29 cellular contexts compared by ENCODE assay signal in genomic region chr14:47772652-47773051, GRCh38.
"Had no signal": no experiment of that assay in that cellular context is flagged by ENCODE, and none has a peak within 500 bp of the region (broad histone marks: within the 10 kb centered on the region; RNA-seq: fewer than 3 reads in every experiment).

No MANE protein-coding gene starts in this region.

- FAIRE-seq: urothelium cell line had no signal

- H3K4me3 Mint-ChIP-seq: stimulated activated effector memory CD8-positive, alpha-beta T cell treated with anti-CD3 and anti-CD28 coated beads, Interleukin-12 subunit alpha, Interleukin-12 subunit beta, amount 100 ng/mL, for 72 hours; stimulated activated memory B cell treated with anti-CD40 and anti-IgM and Interleukin-4, amounts not matched to agents 10 μg/mL and 1 μg/mL and 100 μg/mL, for 72 hours; stimulated activated naive B cell treated with anti-CD40 and anti-IgM and Interleukin-4, amounts not matched to agents 10 μg/mL and 1 μg/mL and 100 μg/mL, for 72 hours; stimulated activated naive CD8-positive, alpha-beta T cell treated with anti-CD3 and anti-CD28 coated beads, Interleukin-15, amount 100 ng/mL, for 72 hours; stimulated activated naive CD8-positive, alpha-beta T cell treated with anti-CD3 and anti-CD28 coated beads, Interleukin-15, Interleukin-2, amounts not matched to agents 100 ng/mL and 50 ng/mL, for 24 hours; type B pancreatic cell had no signal

- H3K27me3 Mint-ChIP-seq: stimulated activated memory B cell treated with anti-CD40 and anti-IgM and Interleukin-4, amounts not matched to agents 10 μg/mL and 1 μg/mL and 100 μg/mL, for 72 hours; stimulated activated naive B cell treated with anti-CD40 and anti-IgM and Interleukin-4, amounts not matched to agents 10 μg/mL and 1 μg/mL and 100 μg/mL, for 72 hours; stimulated activated naive CD8-positive, alpha-beta T cell treated with anti-CD3 and anti-CD28 coated beads, Interleukin-15, amount 100 ng/mL, for 72 hours; stimulated activated naive CD8-positive, alpha-beta T cell treated with anti-CD3 and anti-CD28 coated beads, Interleukin-15, Interleukin-2, amounts not matched to agents 100 ng/mL and 50 ng/mL, for 24 hours; type B pancreatic cell had no signal

- H3K36me3 ChIP-seq: stomach, suprapubic skin, thoracic aorta, thyroid gland, tibial artery, tibial nerve, transverse colon, upper lobe of left lung, upper lobe of right lung, uterus, vagina had no signal

- H3K4me3 ChIP-seq: stomach, suprapubic skin, testis, thoracic aorta, thyroid gland, tibial artery, tibial nerve, transverse colon, upper lobe of left lung, upper lobe of right lung, uterus, vagina had no signal

- ATAC-seq: stimulated activated effector memory CD8-positive, alpha-beta T cell treated with anti-CD3 and anti-CD28 coated beads, Interleukin-12 subunit alpha, Interleukin-12 subunit beta, amount 100 ng/mL, for 72 hours; stimulated activated memory B cell treated with anti-CD40 and anti-IgM and Interleukin-4, amounts not matched to agents 10 μg/mL and 1 μg/mL and 100 μg/mL, for 72 hours; stimulated activated naive B cell treated with anti-CD40 and anti-IgM and Interleukin-4, amounts not matched to agents 10 μg/mL and 1 μg/mL and 100 μg/mL, for 72 hours; stimulated activated naive CD8-positive, alpha-beta T cell treated with anti-CD3 and anti-CD28 coated beads, Interleukin-15, amount 100 ng/mL, for 72 hours; stimulated activated naive CD8-positive, alpha-beta T cell treated with anti-CD3 and anti-CD28 coated beads, Interleukin-15, Interleukin-2, amounts not matched to agents 100 U/mL and 50 U/mL, for 24 hours; upper lobe of right lung had no signal

- DNase-seq: stimulated activated CD4-positive, alpha-beta T cell treated with anti-CD3 and anti-CD28 coated beads, Interleukin-2, amount 100 ng/mL, for 48 hours; stimulated activated CD4-positive, alpha-beta T cell treated with anti-CD3 and anti-CD28 coated beads, Interleukin-4, amount 100 ng/mL, for 1 hour; stimulated activated CD4-positive, alpha-beta T cell treated with anti-CD3 and anti-CD28 coated beads, Interleukin-4, amount 100 ng/mL, for 24 hours; stimulated activated CD4-positive, alpha-beta T cell treated with anti-CD3 and anti-CD28 coated beads, Interleukin-4, amount 100 ng/mL, for 4 hours; stimulated activated CD8-positive, alpha-beta memory T cell treated with anti-CD3 and anti-CD28 coated beads, Interleukin-4, amount 100 ng/mL, for 48 hours; stimulated activated naive B cell treated with anti-CD40 and anti-IgM and Interleukin-4, amounts not matched to agents 10 μg/mL and 1 μg/mL and 100 μg/mL, for 72 hours; stimulated activated naive CD4-positive, alpha-beta T cell; stimulated activated naive CD4-positive, alpha-beta T cell treated with Interleukin-2 at 50 U/mL for 16 hours; stimulated activated naive CD8-positive, alpha-beta T cell treated with anti-CD3 and anti-CD28 coated beads, Interleukin-15, amount 100 ng/mL, for 72 hours; stimulated activated naive CD8-positive, alpha-beta T cell treated with anti-CD3 and anti-CD28 coated beads, Interleukin-15, Interleukin-2, amounts not matched to agents 100 U/mL and 50 U/mL, for 24 hours; stomach; substantia nigra; testis; thyroid gland; tibial artery; transverse colon; trophoblast cell; upper lobe of left lung; upper lobe of right lung; uterus had no signal

- H3K4me1 ChIP-seq: stomach, suprapubic skin, testis, thyroid gland, tibial artery, tibial nerve, transverse colon, upper lobe of left lung, upper lobe of right lung, uterus, vagina had no signal

- H3K4me1 Mint-ChIP-seq: stimulated activated effector memory CD8-positive, alpha-beta T cell treated with anti-CD3 and anti-CD28 coated beads, Interleukin-12 subunit alpha, Interleukin-12 subunit beta, amount 100 ng/mL, for 72 hours; stimulated activated memory B cell treated with anti-CD40 and anti-IgM and Interleukin-4, amounts not matched to agents 10 μg/mL and 1 μg/mL and 100 μg/mL, for 72 hours; stimulated activated naive B cell treated with anti-CD40 and anti-IgM and Interleukin-4, amounts not matched to agents 10 μg/mL and 1 μg/mL and 100 μg/mL, for 72 hours; stimulated activated naive CD8-positive, alpha-beta T cell treated with anti-CD3 and anti-CD28 coated beads, Interleukin-15, amount 100 ng/mL, for 72 hours had no signal

- H3K9me3 ChIP-seq: stomach, suprapubic skin, testis, thoracic aorta, thyroid gland, tibial artery, tibial nerve, transverse colon, upper lobe of left lung, upper lobe of right lung, uterus, vagina had no signal

- H3K9me3 Mint-ChIP-seq: stimulated activated naive CD8-positive, alpha-beta T cell treated with anti-CD3 and anti-CD28 coated beads, Interleukin-15, Interleukin-2, amounts not matched to agents 100 ng/mL and 50 ng/mL, for 24 hours; type B pancreatic cell had no signal

- H3K27me3 ChIP-seq: stomach, suprapubic skin, testis, thyroid gland, tibial artery, tibial nerve, transverse colon, upper lobe of left lung, upper lobe of right lung, vagina had no signal

- H3K36me3 Mint-ChIP-seq: stimulated activated effector memory CD8-positive, alpha-beta T cell treated with anti-CD3 and anti-CD28 coated beads, Interleukin-12 subunit alpha, Interleukin-12 subunit beta, amount 100 ng/mL, for 72 hours; stimulated activated memory B cell treated with anti-CD40 and anti-IgM and Interleukin-4, amounts not matched to agents 10 μg/mL and 1 μg/mL and 100 μg/mL, for 72 hours; stimulated activated naive B cell treated with anti-CD40 and anti-IgM and Interleukin-4, amounts not matched to agents 10 μg/mL and 1 μg/mL and 100 μg/mL, for 72 hours; type B pancreatic cell had no signal

- H3K27ac Mint-ChIP-seq: stimulated activated effector memory CD8-positive, alpha-beta T cell treated with anti-CD3 and anti-CD28 coated beads, Interleukin-12 subunit alpha, Interleukin-12 subunit beta, amount 100 ng/mL, for 72 hours; stimulated activated memory B cell treated with anti-CD40 and anti-IgM and Interleukin-4, amounts not matched to agents 10 μg/mL and 1 μg/mL and 100 μg/mL, for 72 hours; stimulated activated naive B cell treated with anti-CD40 and anti-IgM and Interleukin-4, amounts not matched to agents 10 μg/mL and 1 μg/mL and 100 μg/mL, for 72 hours; stimulated activated naive CD8-positive, alpha-beta T cell treated with anti-CD3 and anti-CD28 coated beads, Interleukin-15, amount 100 ng/mL, for 72 hours; stimulated activated naive CD8-positive, alpha-beta T cell treated with anti-CD3 and anti-CD28 coated beads, Interleukin-15, Interleukin-2, amounts not matched to agents 100 ng/mL and 50 ng/mL, for 24 hours; type B pancreatic cell had no signal

- H3K27ac ChIP-seq: stomach, suprapubic skin, testis, thoracic aorta, thyroid gland, tibial artery, tibial nerve, transverse colon, upper lobe of left lung, upper lobe of right lung, uterus, vagina had no signal
